Comparison of ENCODE assay signal across 8 cellular contexts in the genomic region with DNA sequence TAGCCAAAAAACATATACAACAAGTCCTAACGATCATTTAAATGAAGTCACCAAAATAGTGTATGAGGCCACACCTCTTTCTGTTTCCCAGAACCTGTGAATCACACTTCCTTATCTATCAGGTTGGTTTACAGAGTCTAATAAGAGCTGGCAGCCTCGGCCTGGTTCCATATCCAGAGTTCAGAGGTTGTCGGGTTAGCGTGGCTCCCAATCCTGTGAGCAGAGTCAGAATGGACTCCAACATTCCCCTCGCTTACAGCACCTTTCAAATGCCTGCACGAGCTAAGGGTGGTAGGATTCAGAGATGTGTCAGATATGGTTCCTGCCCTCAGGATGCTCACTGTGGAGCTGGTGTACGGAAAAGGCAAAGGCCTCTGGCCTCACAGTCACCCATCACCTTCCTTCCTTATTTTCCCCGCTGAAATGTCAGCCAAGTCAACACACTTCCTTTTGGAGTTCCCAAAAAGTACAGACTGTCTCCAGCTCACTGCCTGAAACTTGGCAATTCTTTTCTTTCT. TPM values are rescaled to one million over a fixed set of nuclear protein-coding genes. Genes with fewer than 3 reads are reported as not detected.
A peak's percentile ranks its signal among the peaks of the same experiment; 100 is the strongest.
DNase-seq lines count a peak whose midpoint lies in the region; ATAC-seq and TF ChIP-seq lines count a peak whose summit lies in the region.
"Had no signal": no experiment of that assay in that cellular context is flagged by ENCODE, and none has a peak within 500 bp of the region (broad histone marks: within the 10 kb centered on the region; RNA-seq: fewer than 3 reads in every experiment).

No MANE protein-coding gene starts in this region.

- no peaks in the 10 kb centered on the region for H3K9me3 Mint-ChIP-seq in activated CD8-positive, alpha-beta T cell treated with anti-CD3 and anti-CD28 coated beads for 36 hours
- no peaks in the 10 kb centered on the region for H3K9me3 Mint-ChIP-seq in naive thymus-derived CD8-positive, alpha-beta T cell
- H3K9me3 Mint-ChIP-seq: naive B cell had no signal

- CTCF ChIA-PET in activated CD8-positive, alpha-beta T cell treated with anti-CD3 and anti-CD28 coated beads for 36 hours (lab: Charles Lee), result interaction anchor here (2.0 kb wide), 1 partner anchor 42 kb away, joined by 6 read pairs; no protein-coding TSS in a partner anchor

- peak overlapping the region; percentile 77 for H3K27ac Mint-ChIP-seq in activated CD8-positive, alpha-beta T cell treated with anti-CD3 and anti-CD28 coated beads for 36 hours
- H3K27ac Mint-ChIP-seq in naive thymus-derived CD8-positive, alpha-beta T cell, result peak overlapping the region in 4 of 10 donors; percentile 4 to 60 (median 40)

- peak; percentile 37 for ATAC-seq in HG03442 (IDR thresholded peaks at IDR 0.05; ENCODE audit: unreplicated experiment)
- ATAC-seq in activated CD8-positive, alpha-beta T cell treated with anti-CD3 and anti-CD28 coated beads for 36 hours, result peak; percentile 19
- peak; percentile 80 to 87 (median 85) for ATAC-seq in heart left ventricle
- ATAC-seq in naive thymus-derived CD8-positive, alpha-beta T cell, result no peak

- H3K4me1 ChIP-seq in heart left ventricle (peaks cover 0 to 62% (median 14%) of the 10 kb centered on the region in 12 donors), subcutaneous abdominal adipose tissue (ENCODE audit: control insufficient read depth in 5 of 5, insufficient read depth in 5 of 5, low read length in 5 of 5) (peaks cover 3 to 32% (median 30%) of the 10 kb centered on the region in 5 donors)

- H3K36me3 Mint-ChIP-seq in activated CD8-positive, alpha-beta T cell treated with anti-CD3 and anti-CD28 coated beads for 36 hours (ENCODE audit: low read depth), result peaks cover 23% of the 10 kb centered on the region
- peaks cover 0 to 5% (median 0%) of the 10 kb centered on the region in 3 donors for H3K36me3 Mint-ChIP-seq in naive thymus-derived CD8-positive, alpha-beta T cell
- H3K36me3 Mint-ChIP-seq: naive B cell had no signal

- intact Hi-C loops in activated CD8-positive, alpha-beta T cell treated with anti-CD3 and anti-CD28 coated beads for 36 hours (cut with micrococcal nuclease), result loop anchor here (10.0 kb wide), 1 partner anchor 157 kb away; the partner anchor contains the start of gene GDI2
- intact Hi-C loops in heart left ventricle (cut with DNase I), result no loop called here

- H3K27ac ChIP-seq in heart left ventricle (peak overlapping the region; percentile 47 to 86 (median 66)), subcutaneous abdominal adipose tissue (ENCODE audit: low read depth, low read length) (peak overlapping the region; percentile 82)

- no peak for TF ChIP-seq POLR2A in heart left ventricle (IDR thresholded peaks at IDR 0.05)

- H3K9ac ChIP-seq in subcutaneous abdominal adipose tissue (ENCODE audit: low read length in 5 of 5), result peak overlapping the region in 3 of 5 donors; percentile 10 to 40 (median 30)

- H3K27me3 Mint-ChIP-seq in activated CD8-positive, alpha-beta T cell treated with anti-CD3 and anti-CD28 coated beads for 36 hours, result no peaks in the 10 kb centered on the region
- H3K27me3 Mint-ChIP-seq in naive thymus-derived CD8-positive, alpha-beta T cell, result no peaks in the 10 kb centered on the region
- H3K27me3 Mint-ChIP-seq: naive B cell had no signal

- peaks cover 52% of the 10 kb centered on the region for H3K4me1 Mint-ChIP-seq in activated CD8-positive, alpha-beta T cell treated with anti-CD3 and anti-CD28 coated beads for 36 hours (ENCODE audit: low read depth)
- H3K4me1 Mint-ChIP-seq in naive thymus-derived CD8-positive, alpha-beta T cell, result peaks cover 6 to 42% (median 21%) of the 10 kb centered on the region in 4 donors

- H3K27me3 ChIP-seq in heart left ventricle (no peaks in the 10 kb centered on the region), subcutaneous abdominal adipose tissue (ENCODE audit: control insufficient read depth in 5 of 5, insufficient read depth in 4 of 5, low read length in 5 of 5) (no peaks in the 10 kb centered on the region)

- POLR2A ChIA-PET in activated CD8-positive, alpha-beta T cell treated with anti-CD3 and anti-CD28 coated beads for 36 hours (lab: Charles Lee), result interaction anchor here (0.8 kb wide), 1 partner anchor 32 kb away, joined by 3 read pairs; no protein-coding TSS in a partner anchor
- POLR2A ChIA-PET in naive thymus-derived CD8-positive, alpha-beta T cell (lab: Charles Lee), result no interaction called here

- TF ChIP-seq CTCF in activated CD8-positive, alpha-beta T cell treated with anti-CD3 and anti-CD28 coated beads for 36 hours (IDR thresholded peaks at IDR 0.05), result no peak
- TF ChIP-seq CTCF in heart left ventricle (IDR thresholded peaks at IDR 0.05), result no peak

- 58 to 64% (median 60%) methylated on average over 8 of the region's 8 CpGs for WGBS in heart left ventricle, 4 donors

- H3K4me3 Mint-ChIP-seq in activated CD8-positive, alpha-beta T cell treated with anti-CD3 and anti-CD28 coated beads for 36 hours, result no peak overlapping the region
- peak overlapping the region in 1 of 10 donors; percentile 18 for H3K4me3 Mint-ChIP-seq in naive thymus-derived CD8-positive, alpha-beta T cell

- no peaks in the 10 kb centered on the region for H3K9me3 ChIP-seq in heart left ventricle
- H3K9me3 ChIP-seq in subcutaneous abdominal adipose tissue (ENCODE audit: control insufficient read depth in 5 of 5, low read length in 5 of 5), result no peaks in the 10 kb centered on the region

- peak; percentile 45 for DNase-seq in activated CD8-positive, alpha-beta T cell treated with anti-CD3 and anti-CD28 coated beads for 36 hours
- DNase-seq in heart left ventricle, result peak in 1 of 5 donors; percentile 26
- DNase-seq in effector CD8-positive, alpha-beta T cell (lab: John Stamatoyannopoulos, UW), result no peak
- DNase-seq in naive thymus-derived CD8-positive, alpha-beta T cell, result no peak
- no peak for DNase-seq in NCI-H2107 (lab: John Stamatoyannopoulos, UW)
- DNase-seq: naive B cell had no signal

- H3K4me3 ChIP-seq in heart left ventricle, result no peak overlapping the region
- peak overlapping the region in 1 of 5 donors; percentile 22 for H3K4me3 ChIP-seq in subcutaneous abdominal adipose tissue (ENCODE audit: low read depth in 1 of 5, low read length in 5 of 5)

- H3K36me3 ChIP-seq in heart left ventricle (peaks cover 0 to 10% (median 0%) of the 10 kb centered on the region in 9 donors), subcutaneous abdominal adipose tissue (ENCODE audit: control insufficient read depth in 5 of 5, insufficient read depth in 5 of 5, low read length in 5 of 5) (peaks cover 0 to 5% (median 0%) of the 10 kb centered on the region in 5 donors)

RNA-seq across cellular contexts. Expression of gene IL15RA, which starts 6.0 kb away (rescaled TPM):
- 10 to 100 TPM; 23.5 to 25.1 TPM for total RNA-seq in activated CD8-positive, alpha-beta T cell treated with anti-CD3 and anti-CD28 coated beads for 36 hours
- total RNA-seq in heart left ventricle, result 10 to 100 TPM in 4 of 9 donors, 1 to 10 TPM in 5; 2.2 to 41.1 (median 6.0) TPM
- polyA plus RNA-seq in heart left ventricle, result 10 to 100 TPM in 1 of 2 donors, 1 to 10 TPM in 1; 6.6 to 13.4 TPM
- 1 to 10 TPM; 3.6 to 5.4 TPM for total RNA-seq in naive thymus-derived CD8-positive, alpha-beta T cell
- 1 to 10 TPM; 3.6 to 4.7 (median 3.8) TPM for polyA plus RNA-seq in naive thymus-derived CD8-positive, alpha-beta T cell

Comparison
In these comparisons a context has a peak if more than half of its experiments do, and no peak if none do; other contexts are left out.
1. ATAC-seq: peak in HG03442 (single experiment), activated CD8-positive, alpha-beta T cell treated with anti-CD3 and anti-CD28 coated beads for 36 hours (single experiment) and heart left ventricle (4 of 4); none in naive thymus-derived CD8-positive, alpha-beta T cell (0 of 2).